ENCODE assay signal across 9 cellular contexts in genomic region chr5:150142800-150143724, GRCh38. TPM values are rescaled to one million over a fixed set of nuclear protein-coding genes. Genes with fewer than 3 reads are reported as not detected.
DNase-seq lines count a peak whose midpoint lies in the region; ATAC-seq and TF ChIP-seq lines count a peak whose summit lies in the region.
"Had no signal": no experiment of that assay in that cellular context is flagged by ENCODE, and none has a peak within 500 bp of the region (broad histone marks: within the 10 kb centered on the region; RNA-seq: fewer than 3 reads in every experiment).

No MANE protein-coding gene starts in this region.

- H3K4me3 Mint-ChIP-seq in endodermal cell, result no peak overlapping the region
- H3K4me3 Mint-ChIP-seq in natural killer cell, result no peak overlapping the region

- no peak overlapping the region for H2AFZ ChIP-seq in OCI-LY7 (ENCODE audit: low read length)

- H3K27me3 Mint-ChIP-seq in endodermal cell (ENCODE audit: insufficient read depth) (no peaks in the 10 kb centered on the region), natural killer cell (ENCODE audit: low read depth in 2 of 2) (peaks cover 0 to 4% of the 10 kb centered on the region in 2 donors)

- H3K4me3 ChIP-seq in endodermal cell (ENCODE audit: low read length), result no peak overlapping the region
- H3K4me3 ChIP-seq in OCI-LY7 (ENCODE audit: low read depth, low read length, poor library complexity, severe bottlenecking), result no peak overlapping the region

- ATAC-seq in natural killer cell, result peak; percentile 26 to 33 (median 32)
- ATAC-seq in GM19035 (IDR thresholded peaks at IDR 0.05; ENCODE audit: unreplicated experiment), result no peak

- BruUV-seq in OCI-LY7 (replicated peaks; lab: Mats Ljungman, UMichigan), result no TSS peak

- H3K9me3 ChIP-seq in endodermal cell (ENCODE audit: control insufficient read depth, low read length) (no peaks in the 10 kb centered on the region), OCI-LY7 (ENCODE audit: low read length) (no peaks in the 10 kb centered on the region)

- H3K36me3 Mint-ChIP-seq in endodermal cell (ENCODE audit: low read depth) (no peaks in the 10 kb centered on the region), natural killer cell (no peaks in the 10 kb centered on the region)

- CTCF ChIA-PET in OCI-LY7 (lab: Charles Lee; ENCODE audit: unreplicated experiment), result interaction anchor here (0.6 kb wide), 2 partner anchors 131 to 216 kb away, joined by 3 to 9 read pairs; no protein-coding TSS in a partner anchor

- intact Hi-C loops in natural killer cell (cut with micrococcal nuclease) (no loop called here), OCI-LY7 (cut with micrococcal nuclease; ENCODE audit: unreplicated experiment) (no loop called here)

- H3K36me3 ChIP-seq in endodermal cell (ENCODE audit: control insufficient read depth, insufficient read depth, low read length) (no peaks in the 10 kb centered on the region), OCI-LY7 (ENCODE audit: insufficient read depth, low read length) (no peaks in the 10 kb centered on the region)

- H3K79me2 ChIP-seq in OCI-LY7 (ENCODE audit: insufficient read depth, low read depth, low read length), result no peaks in the 10 kb centered on the region

- WGBS in endodermal cell (ENCODE audit: insufficient coverage in 1 of 2, insufficient read length in 1 of 2), 2 experiments, result 86 to 92% methylated on average over 4 to 12 of the region's 12 CpGs

- POLR2A ChIA-PET in OCI-LY7 (lab: Charles Lee), result no interaction called here

- H3K9me3 Mint-ChIP-seq in endodermal cell (no peaks in the 10 kb centered on the region), natural killer cell (no peaks in the 10 kb centered on the region)

- H3K27ac Mint-ChIP-seq in endodermal cell, result no peak overlapping the region
- peak overlapping the region in 1 of 2 donors; percentile 77 for H3K27ac Mint-ChIP-seq in natural killer cell

- DNase-seq in AG09319 (ENCODE audit: extremely low read depth, low read depth) (peak; percentile 88), NOMO-1 treated with dmso at 0.1 percent for 144 hours (lab: John Stamatoyannopoulos, UW; ENCODE audit: unreplicated experiment) (peak; percentile 62), endodermal cell (peak; percentile 57), natural killer cell (no peak), NCI-H345 (lab: John Stamatoyannopoulos, UW) (no peak), OCI-LY7 (ENCODE audit: low spot score) (no peak)
- no peak for DNase-seq in stimulated activated CD4-positive, alpha-beta T cell treated with anti-CD3 and anti-CD28 coated beads, Interleukin-15, amount 100 ng/mL, for 24 hours

- H3K4me1 ChIP-seq in endodermal cell (ENCODE audit: control insufficient read depth, insufficient read depth, low read length), result peaks cover 29% of the 10 kb centered on the region
- no peaks in the 10 kb centered on the region for H3K4me1 ChIP-seq in OCI-LY7 (ENCODE audit: insufficient read depth, low read length, poor library complexity, severe bottlenecking)

- H3K27ac ChIP-seq in endodermal cell (ENCODE audit: low read depth, low read length) (no peak overlapping the region), OCI-LY7 (ENCODE audit: low read depth, low read length, poor library complexity, severe bottlenecking) (no peak overlapping the region)

- no peaks in the 10 kb centered on the region for H3K9me2 ChIP-seq in OCI-LY7 (ENCODE audit: insufficient read depth, low read length)

- H3K4me2 ChIP-seq in OCI-LY7 (ENCODE audit: low read length), result no peak overlapping the region

- peaks cover 55% of the 10 kb centered on the region for H3K4me1 Mint-ChIP-seq in endodermal cell
- peaks cover 42 to 57% of the 10 kb centered on the region in 2 donors for H3K4me1 Mint-ChIP-seq in natural killer cell

- no peak for TF ChIP-seq CTCF in AG09319 (IDR thresholded peaks at IDR 0.05; ENCODE audit: low read depth, low read length)
- no peak for TF ChIP-seq CTCF in endodermal cell (conservative IDR thresholded peaks at IDR 0.05)
- TF ChIP-seq CTCF in natural killer cell (IDR thresholded peaks at IDR 0.05), result no peak
- no peak for TF ChIP-seq CTCF in OCI-LY7 (conservative IDR thresholded peaks at IDR 0.05; ENCODE audit: low read length)

- H3K27me3 ChIP-seq in endodermal cell (ENCODE audit: control insufficient read depth, insufficient read depth, low read length, poor library complexity, severe bottlenecking), result no peaks in the 10 kb centered on the region

- no peaks in the 10 kb centered on the region for H4K20me1 ChIP-seq in OCI-LY7 (ENCODE audit: insufficient read depth, low read length)

- no peak overlapping the region for H3K9ac ChIP-seq in endodermal cell (ENCODE audit: extremely low read depth, low read length, poor library complexity, severe bottlenecking)

RNA-seq across cellular contexts. Expression of gene PDGFRB, which starts 12.6 kb away (rescaled TPM):
- total RNA-seq in endodermal cell, result 1 to 10 TPM; 4.1 to 6.5 TPM
- polyA plus RNA-seq in endodermal cell (2013, experiment 1 of 2), result 18.6 TPM
- 22.1 TPM for polyA plus RNA-seq in endodermal cell (2013, experiment 2 of 2)
- 10 to 100 TPM; 44.8 to 93.1 (median 61.6) TPM for total RNA-seq in natural killer cell
- total RNA-seq in OCI-LY7 (2014; rRNA removed; shearing (Covaris generic)), result 0.80 and 3.0 TPM in 2 replicates
- total RNA-seq in OCI-LY7 (2022), result 0.23 TPM in 1 of 2 replicates, not detected in the other

RNA-seq across cellular contexts. Expression of gene CDX1, which starts 23.5 kb away (rescaled TPM):
- not detected for total RNA-seq in endodermal cell
- 0.28 TPM for polyA plus RNA-seq in endodermal cell (2013, experiment 1 of 2)
- 0.33 TPM for polyA plus RNA-seq in endodermal cell (2013, experiment 2 of 2)
- not detected for total RNA-seq in natural killer cell
- total RNA-seq in OCI-LY7 (2014; rRNA removed; shearing (Covaris generic)), result not detected in 2 replicates
- not detected in 2 replicates for total RNA-seq in OCI-LY7 (2022)
- total RNA-seq: T-helper 2 cell treated with Interferon-gamma antibody and Interleukin-4, amounts not matched to agents 100 ng/mL and 5 ng/mL, for 36 hours had no signal

RNA-seq across cellular contexts. Expression of gene SLC6A7, which starts 46.8 kb away (rescaled TPM):
- total RNA-seq in endodermal cell, result not detected
- not detected for polyA plus RNA-seq in endodermal cell (2013, experiment 1 of 2)
- 0.08 TPM for polyA plus RNA-seq in endodermal cell (2013, experiment 2 of 2)
- total RNA-seq in natural killer cell, result not detected
- total RNA-seq in OCI-LY7 (2014; rRNA removed; shearing (Covaris generic)), result not detected in 2 replicates
- total RNA-seq in OCI-LY7 (2022), result not detected in 2 replicates
- total RNA-seq: T-helper 2 cell treated with Interferon-gamma antibody and Interleukin-4, amounts not matched to agents 100 ng/mL and 5 ng/mL, for 36 hours had no signal

RNA-seq across cellular contexts. Expression of gene CSF1R, which starts 56.7 kb away (rescaled TPM):
- total RNA-seq in endodermal cell (not detected), natural killer cell (10 to 100 TPM in 1 of 3 donors, 1 to 10 TPM in 2; 4.9 to 39.0 (median 7.8) TPM), OCI-LY7 (2022) (not detected in 2 replicates)
- 0.39 TPM for polyA plus RNA-seq in endodermal cell (2013, experiment 1 of 2)
- not detected for polyA plus RNA-seq in endodermal cell (2013, experiment 2 of 2)
- total RNA-seq in OCI-LY7 (2014; rRNA removed; shearing (Covaris generic)), result not detected in 2 replicates
- total RNA-seq: T-helper 2 cell treated with Interferon-gamma antibody and Interleukin-4, amounts not matched to agents 100 ng/mL and 5 ng/mL, for 36 hours had no signal

Comparison
In these comparisons a context has a peak if more than half of its experiments do, and no peak if none do; other contexts are left out.
1. DNase-seq: peak in AG09319 (single experiment), NOMO-1 treated with dmso at 0.1 percent for 144 hours (single experiment) and endodermal cell (single experiment); none in natural killer cell (single experiment), NCI-H345 (single experiment), OCI-LY7 (single experiment) and stimulated activated CD4-positive, alpha-beta T cell treated with anti-CD3 and anti-CD28 coated beads, Interleukin-15, amount 100 ng/mL, for 24 hours (single experiment).
2. RNA of gene PDGFRB, which starts 12.6 kb away (total RNA-seq): 44.8 to 93.1 TPM in natural killer cell; 4.1 to 6.5 TPM in endodermal cell and 0.23 to 3.0 TPM in OCI-LY7; every median in the first group is over 4 times any median in the second.